In genomic region chr5:87413116-87413645, GRCh38 we compare ENCODE assay signal across 8 cellular contexts. TPM values are rescaled to one million over a fixed set of nuclear protein-coding genes. Genes with fewer than 3 reads are reported as not detected.
DNase-seq lines count a peak whose midpoint lies in the region; ATAC-seq and TF ChIP-seq lines count a peak whose summit lies in the region.

No MANE protein-coding gene starts in this region.

- H3K79me1 ChIP-seq in H9 (ENCODE audit: insufficient read depth, low read depth, low read length, poor library complexity, severe bottlenecking) (no peaks in the 10 kb centered on the region), neuronal stem cell (ENCODE audit: low read depth, low read length) (no peaks in the 10 kb centered on the region)

- H2BK12ac ChIP-seq in H9 (ENCODE audit: insufficient read length, low read depth, low read length) = no peak overlapping the region
- no peak overlapping the region for H2BK12ac ChIP-seq in neuronal stem cell (ENCODE audit: low read length)

- no peak overlapping the region for H3K56ac ChIP-seq in H9 (ENCODE audit: insufficient read length, low read depth, low read length)

- H3K23me2 ChIP-seq in H9 (ENCODE audit: insufficient read length, low read depth, low read length, poor library complexity, severe bottlenecking) = peaks cover 6% of the 10 kb centered on the region

- WGBS in H9 (ENCODE audit: extremely low coverage, insufficient read length, low lambda C conversion rate) = no CpG with 5 or more reads among the region's 7 CpGs
- 38 to 39% methylated on average over 6 of the region's 7 CpGs for WGBS in ectodermal cell, 2 experiments
- no CpG with 5 or more reads among the region's 7 CpGs for WGBS in neuronal stem cell (ENCODE audit: extremely low coverage in 2 of 2, insufficient read length in 2 of 2, insufficient replicate concordance in 1 of 2), 2 donors

- peaks cover 10 to 14% of the 10 kb centered on the region in 2 experiments for H3K4me1 Mint-ChIP-seq in H9

- H3T11ph ChIP-seq in H9 (ENCODE audit: low read length) = no peak overlapping the region

- H2AK5ac ChIP-seq in H9 (ENCODE audit: insufficient read length, low read length) = no peak overlapping the region
- H2AK5ac ChIP-seq in neuronal stem cell (ENCODE audit: low read depth, low read length) = no peak overlapping the region

- H2BK120ac ChIP-seq in H9 (ENCODE audit: low read depth, low read length, poor library complexity, severe bottlenecking) (no peak overlapping the region), neuronal stem cell (ENCODE audit: low read depth, low read length) (no peak overlapping the region)

- DNase-seq in H9 = no peak
- peak; percentile 47 for DNase-seq in NCI-H146 treated with DMSO at 0.1 percent for 48 hours (lab: John Stamatoyannopoulos, UW; ENCODE audit: unreplicated experiment)
- no peak for DNase-seq in neuronal stem cell (ENCODE audit: low spot score)
- DNase-seq in central memory CD4-positive, alpha-beta T cell = no peak
- DNase-seq in HuH-7.5 (ENCODE audit: low spot score) = no peak
- DNase-seq in NCI-H774 (lab: John Stamatoyannopoulos, UW) = no peak

- no peaks in the 10 kb centered on the region for H3K27me3 Mint-ChIP-seq in H9 (ENCODE audit: low read depth)

- no peak overlapping the region for H4K8ac ChIP-seq in H9 (replicated peaks; ENCODE audit: insufficient read length, low read depth, low read length)
- no peak overlapping the region for H4K8ac ChIP-seq in neuronal stem cell (ENCODE audit: low read depth, low read length)

- no peak for TF ChIP-seq CTCF in H9 (conservative IDR thresholded peaks at IDR 0.05)

- H3K36me3 Mint-ChIP-seq in H9 (ENCODE audit: insufficient read depth in 1 of 3, low read depth in 3 of 3) = peaks cover 14 to 28% (median 26%) of the 10 kb centered on the region in 3 experiments; a peak in 5 of 7 replicates

- H3K4ac ChIP-seq in H9 (ENCODE audit: low read depth, low read length) (no peak overlapping the region), neuronal stem cell (ENCODE audit: low read length) (no peak overlapping the region)

- peak; percentile 4 for ATAC-seq in GM18508 (IDR thresholded peaks at IDR 0.05; ENCODE audit: insufficient read depth, unreplicated experiment)

- peak overlapping the region; percentile 81 to 96 (median 94) for H3K27ac Mint-ChIP-seq in H9

- H3K4me3 ChIP-seq in ectodermal cell (ENCODE audit: insufficient read depth, low read depth, low read length) (peak overlapping the region; percentile 88), neuronal stem cell (ENCODE audit: low read length in 2 of 2) (peak overlapping the region; percentile 25 to 80)

- H4K91ac ChIP-seq in H9 (ENCODE audit: insufficient read length, low read depth, low read length) (no peak overlapping the region), neuronal stem cell (ENCODE audit: low read depth, low read length, poor library complexity) (no peak overlapping the region)

- H2AFZ ChIP-seq in H9 (ENCODE audit: low read length) (peak overlapping the region; percentile 25), neuronal stem cell (ENCODE audit: low read length) (peak overlapping the region; percentile 79)

- peaks cover 5% of the 10 kb centered on the region; the same call in 1 of the 2 replicates for H3K79me2 ChIP-seq in H9 (ENCODE audit: insufficient read depth, low read length)

- H3K9me3 ChIP-seq in H9 (ENCODE audit: control insufficient read depth, low read depth, low read length) (no peaks in the 10 kb centered on the region), ectodermal cell (ENCODE audit: control insufficient read depth, low read length) (no peaks in the 10 kb centered on the region), neuronal stem cell (replicated peaks in 1 of 2; ENCODE audit: control insufficient read depth in 2 of 2, insufficient read depth in 1 of 2, low read depth in 1 of 2, low read length in 2 of 2) (no peaks in the 10 kb centered on the region)

- no peak overlapping the region for H3K18ac ChIP-seq in H9 (ENCODE audit: insufficient read length, low read depth, low read length)
- no peak overlapping the region for H3K18ac ChIP-seq in neuronal stem cell (ENCODE audit: low read length)

- H3K27me3 ChIP-seq in H9 (ENCODE audit: insufficient read depth, low read length) (no peaks in the 10 kb centered on the region), ectodermal cell (ENCODE audit: control insufficient read depth, insufficient read depth, low read length, poor library complexity, severe bottlenecking) (no peaks in the 10 kb centered on the region), neuronal stem cell (ENCODE audit: control insufficient read depth in 3 of 3, insufficient read depth in 3 of 3, low read depth in 1 of 3, low read length in 3 of 3) (no peaks in the 10 kb centered on the region)

- no peak overlapping the region for H2BK5ac ChIP-seq in H9 (ENCODE audit: insufficient read length, low read length)
- no peak overlapping the region for H2BK5ac ChIP-seq in neuronal stem cell (ENCODE audit: low read length)

- H3K14ac ChIP-seq in H9 (ENCODE audit: insufficient read depth, low read length) (no peak overlapping the region), neuronal stem cell (ENCODE audit: low read length) (no peak overlapping the region)

- peaks cover 8% of the 10 kb centered on the region for H3K36me3 ChIP-seq in ectodermal cell (ENCODE audit: control insufficient read depth, insufficient read depth, low read length)
- peaks cover 4 to 30% of the 10 kb centered on the region in 2 donors for H3K36me3 ChIP-seq in neuronal stem cell (replicated peaks in 1 of 2; ENCODE audit: control insufficient read depth in 2 of 2, insufficient read depth in 2 of 2, low read length in 2 of 2)

- H3K4me1 ChIP-seq in H9 (ENCODE audit: insufficient read depth, low read length) (no peaks in the 10 kb centered on the region), ectodermal cell (ENCODE audit: control insufficient read depth, insufficient read depth, low read length) (no peaks in the 10 kb centered on the region), neuronal stem cell (ENCODE audit: control insufficient read depth in 2 of 2, insufficient read depth in 1 of 2, low read depth in 1 of 2, low read length in 2 of 2) (no peaks in the 10 kb centered on the region)

- H3K4me3 Mint-ChIP-seq in H9 = peak overlapping the region; percentile 89 to 97

- H2BK20ac ChIP-seq in H9 (ENCODE audit: low read depth, low read length, poor library complexity, severe bottlenecking) = no peak overlapping the region

- H3K27ac ChIP-seq in H9 (ENCODE audit: insufficient read length, low read depth, low read length) (no peak overlapping the region), ectodermal cell (ENCODE audit: insufficient read depth, low read depth, low read length, poor library complexity, severe bottlenecking) (no peak overlapping the region), neuronal stem cell (replicated peaks; ENCODE audit: low read length) (no peak overlapping the region)

- H3K9me3 Mint-ChIP-seq in H9 = no peaks in the 10 kb centered on the region; a peak in 1 of 5 replicates

- H4K20me1 ChIP-seq in H9 (ENCODE audit: control insufficient read depth, insufficient read depth, insufficient read length) = no peaks in the 10 kb centered on the region

- H3K23ac ChIP-seq in H9 (ENCODE audit: insufficient read length, low read depth, low read length) = no peak overlapping the region
- H3K23ac ChIP-seq in neuronal stem cell (ENCODE audit: low read depth, low read length, poor library complexity) = no peak overlapping the region

- H3K9ac ChIP-seq in H9 (ENCODE audit: extremely low read depth, insufficient read length, low read length) = no peak overlapping the region
- no peak overlapping the region for H3K9ac ChIP-seq in neuronal stem cell (ENCODE audit: low read depth, low read length, poor library complexity)

- H3K4me2 ChIP-seq in H9 (ENCODE audit: insufficient read depth, insufficient read length, low read length) = peak overlapping the region; percentile 91
- peak overlapping the region; percentile 46 for H3K4me2 ChIP-seq in neuronal stem cell (ENCODE audit: insufficient read depth, low read length, poor library complexity, severe bottlenecking)

- no peak overlapping the region for H4K5ac ChIP-seq in H9 (ENCODE audit: insufficient read length, low read depth, low read length)

- H2BK15ac ChIP-seq in H9 (ENCODE audit: low read depth, low read length) (no peak overlapping the region), neuronal stem cell (ENCODE audit: low read length) (no peak overlapping the region)

RNA-seq across cellular contexts. Expression of gene CCNH, which starts 0.5 kb away (rescaled TPM):
- total RNA-seq in H9 (2021) = 37.9 and 38.3 TPM in 2 replicates
- polyA plus RNA-seq in ectodermal cell (2013, experiment 1 of 4) = 40.3 TPM
- polyA plus RNA-seq in ectodermal cell (2013, experiment 2 of 4) = 38.5 TPM
- 45.4 TPM for polyA plus RNA-seq in ectodermal cell (2013, experiment 3 of 4)
- polyA plus RNA-seq in ectodermal cell (2013, experiment 4 of 4) = 44.5 TPM
- 33.5 TPM for polyA plus RNA-seq in neuronal stem cell (2013, experiment 1 of 2)
- polyA plus RNA-seq in neuronal stem cell (2013, experiment 2 of 2) = 34.0 TPM
